ENCODE assay signal across 28 cellular contexts in genomic region chr2:229616433-229616832, GRCh38.
"Had no signal": no experiment of that assay in that cellular context is flagged by ENCODE, and none has a peak within 500 bp of the region (broad histone marks: within the 10 kb centered on the region; RNA-seq: fewer than 3 reads in every experiment).

No MANE protein-coding gene starts in this region.

- H3K36me3 ChIP-seq: adrenal gland, esophagus squamous epithelium, gastroesophageal sphincter, WERI-Rb-1 had no signal

- H3K9me3 ChIP-seq: adrenal gland, body of pancreas, esophagus squamous epithelium, gastroesophageal sphincter had no signal

- H3K4me3 ChIP-seq: adrenal gland, body of pancreas, esophagus squamous epithelium, gastroesophageal sphincter had no signal

- H3K27ac ChIP-seq: adrenal gland, body of pancreas, epithelial cell of prostate, esophagus squamous epithelium, gastroesophageal sphincter, WERI-Rb-1 had no signal

- H3K4me1 ChIP-seq: adrenal gland, esophagus squamous epithelium, gastroesophageal sphincter had no signal

- H3K27me3 ChIP-seq: adrenal gland, body of pancreas, esophagus squamous epithelium, gastroesophageal sphincter had no signal

- DNase-seq: activated B cell treated with CpG ODN at 0.5 μM for 24 hours; activated CD4-positive, alpha-beta T cell treated with anti-CD3 and anti-CD28 coated beads for 48 hours; activated CD4-positive, alpha-beta T cell treated with anti-CD3 and anti-CD28 coated beads, Interleukin-2, amount 50 U/mL, for 1 hour; activated CD4-positive, alpha-beta T cell treated with anti-CD3 and anti-CD28 coated beads, Interleukin-2, amount 50 U/mL, for 48 hours; activated CD8-positive, alpha-beta memory T cell treated with anti-CD3 and anti-CD28 coated beads for 24 hours; activated CD8-positive, alpha-beta T cell treated with anti-CD3 and anti-CD28 coated beads for 36 hours; activated effector memory CD4-positive, alpha-beta T cell treated with anti-CD3 and anti-CD28 coated beads, Interleukin-2, amount 50 U/mL, for 16 hours; activated naive CD4-positive, alpha-beta T cell treated with anti-CD3 and anti-CD28 coated beads for 36 hours; activated naive CD8-positive, alpha-beta T cell treated with anti-CD3 and anti-CD28 coated beads for 36 hours; activated naive CD8-positive, alpha-beta T cell treated with anti-CD3 and anti-CD28 coated beads, Interleukin-2, amount 50 U/mL, for 24 hours; activated T-cell treated with anti-CD3 and anti-CD28 coated beads, Interleukin-2, amount 50 U/mL, for 4 hours; adrenal gland; aorta; body of pancreas; caudate nucleus; cortex of kidney; dermis blood vessel endothelial cell; effector CD8-positive, alpha-beta T cell; esophagus squamous epithelium; foreskin melanocyte; T-helper 1 cell; T-helper 17 cell; T1000; WERI-Rb-1 had no signal

- ATAC-seq: activated CD4-positive, CD25-positive, alpha-beta regulatory T cell treated with anti-CD3 and anti-CD28 coated beads, Interleukin-2, amount 50 U/mL, for 24 hours; activated CD8-positive, alpha-beta T cell treated with anti-CD3 and anti-CD28 coated beads for 36 hours; activated naive CD8-positive, alpha-beta T cell treated with anti-CD3 and anti-CD28 coated beads, Interleukin-2, amount 50 U/mL, for 24 hours; activated T-cell treated with anti-CD3 and anti-CD28 coated beads, Interleukin-2, amount 50 U/mL, for 4 hours; activated T-helper 17 cell treated with anti-CD3 and anti-CD28 coated beads, Interleukin-2, amount 50 U/mL, for 72 hours; body of pancreas; gastroesophageal sphincter; T-helper 17 cell had no signal
